22 cellular contexts compared by ENCODE assay signal in genomic region chr1:23356451-23356850, GRCh38. TPM values are rescaled to one million over a fixed set of nuclear protein-coding genes. Genes with fewer than 3 reads are reported as not detected.
DNase-seq lines count a peak whose midpoint lies in the region; ATAC-seq and TF ChIP-seq lines count a peak whose summit lies in the region.
"Had no signal": no experiment of that assay in that cellular context is flagged by ENCODE, and none has a peak within 500 bp of the region (broad histone marks: within the 10 kb centered on the region; RNA-seq: fewer than 3 reads in every experiment).

No MANE protein-coding gene starts in this region.

- POLR2A ChIA-PET in GM10248 (lab: Yijun Ruan, JAX), result no interaction called here

- peak overlapping the region; percentile 53 for H3K4me2 ChIP-seq in neural progenitor cell
- H3K4me2 ChIP-seq: PC-9 had no signal

- intact Hi-C loops in head of caudate nucleus (cut with DNase I), result no loop called here

- peaks cover 38% of the 10 kb centered on the region for H3K36me3 Mint-ChIP-seq in neural progenitor cell

- peaks cover 5% of the 10 kb centered on the region for H3K27me3 Mint-ChIP-seq in neural progenitor cell (ENCODE audit: insufficient read depth, low read depth)

- peaks cover 38% of the 10 kb centered on the region for H3K9me3 Mint-ChIP-seq in neural progenitor cell

- H3K27ac ChIP-seq in cingulate gyrus (ENCODE audit: low read depth, low read length) (peak overlapping the region; percentile 61), neural progenitor cell (no peak overlapping the region), temporal lobe (ENCODE audit: low read depth, low read length) (peak overlapping the region; percentile 75)
- H3K27ac ChIP-seq: C4-2B, PC-9, RWPE1 had no signal

- ATAC-seq in GM18502 (IDR thresholded peaks at IDR 0.05; ENCODE audit: poor library complexity, unreplicated experiment), result no peak
- ATAC-seq: SK-N-SH treated with all-trans-retinoic acid at 6 μM for 48 hours had no signal

- H3F3A ChIP-seq in neural progenitor cell (ENCODE audit: low read depth), result peaks cover 14% of the 10 kb centered on the region

- peaks cover 3% of the 10 kb centered on the region for H4K20me1 ChIP-seq in neural progenitor cell (ENCODE audit: low read depth)

- TF ChIP-seq CTCF in neural progenitor cell (IDR thresholded peaks at IDR 0.05), result no peak
- TF ChIP-seq CTCF in GM10248 (IDR thresholded peaks at IDR 0.05; ENCODE audit: control extremely low read depth, extremely low read depth, low read depth, missing control alignments), result no peak

- peak overlapping the region; percentile 22 for H3K27ac Mint-ChIP-seq in neural progenitor cell

- peaks cover 100% of the 10 kb centered on the region for H3K27me3 ChIP-seq in neural progenitor cell
- H3K27me3 ChIP-seq: MG63 had no signal

- no peak overlapping the region for H2AFZ ChIP-seq in neural progenitor cell (replicated peaks)
- H2AFZ ChIP-seq: PC-9 had no signal

- DNase-seq in head of caudate nucleus (peak in 22 of 42 donors; percentile 20 to 70 (median 42)), neural progenitor cell (ENCODE audit: low spot score) (peak; percentile 61), GM10248 (ENCODE audit: extremely low spot score) (no peak), DMS53 treated with DMSO at 0.1 percent for 48 hours (lab: John Stamatoyannopoulos, UW; ENCODE audit: unreplicated experiment) (no peak)
- DNase-seq: ACHN, DMS79 treated with DMSO at 0.1 percent for 48 hours, H9, Kasumi-1, MG63, NCI-H1048, NCI-H1694 treated with DMSO at 0.1 percent for 48 hours, NCI-H2107, NCI-H2227 treated with DMSO at 0.1 percent for 48 hours, NCI-H524, PC-9, SIG-M5 had no signal

- peaks cover 27% of the 10 kb centered on the region for H3K9me3 ChIP-seq in neural progenitor cell (ENCODE audit: low read depth)

- peaks cover 16% of the 10 kb centered on the region for H3K4me1 ChIP-seq in neural progenitor cell

- peaks cover 19% of the 10 kb centered on the region for H3K4me1 Mint-ChIP-seq in neural progenitor cell
- H3K4me1 Mint-ChIP-seq: H9 had no signal

- H3K4me3 ChIP-seq in neural progenitor cell, result no peak overlapping the region
- H3K4me3 ChIP-seq: MG63, PC-9 had no signal

- H3K79me2 ChIP-seq in neural progenitor cell (ENCODE audit: low read depth), result no peaks in the 10 kb centered on the region

- H3K9ac ChIP-seq in neural progenitor cell, result no peak overlapping the region

- CTCF ChIA-PET in GM10248 (lab: Yijun Ruan, JAX), result interaction anchor here (1.7 to 2.5 kb wide), 2 partner anchors 12 kb away, joined by 6 to 11 read pairs; partner anchors contain the start of gene HNRNPR

- peak overlapping the region; percentile 3 for H3K4me3 Mint-ChIP-seq in neural progenitor cell
- H3K4me3 Mint-ChIP-seq: H9 had no signal

- H3K36me3 ChIP-seq in neural progenitor cell, result peaks cover 17% of the 10 kb centered on the region

RNA-seq across cellular contexts. Expression of gene HNRNPR, which starts 12.4 kb away (rescaled TPM):
- total RNA-seq in neural progenitor cell (ENCODE audit: low replicate concordance) (231 and 317 TPM in 2 replicates), temporal lobe (144 TPM)

RNA-seq across cellular contexts. Expression of gene ZNF436, which starts 13.2 kb away (rescaled TPM):
- total RNA-seq in neural progenitor cell (ENCODE audit: low replicate concordance), result 10.4 and 15.4 TPM in 2 replicates
- 73.0 TPM for total RNA-seq in temporal lobe

Comparison
In these comparisons a context has a peak if more than half of its experiments do, and no peak if none do; other contexts are left out.
1. DNase-seq: peak in head of caudate nucleus (22 of 42) and neural progenitor cell (single experiment); none in GM10248 (single experiment) and DMS53 treated with DMSO at 0.1 percent for 48 hours (single experiment).